In genomic region chr20:33465536-33466302, GRCh38 we compare ENCODE assay signal across 1 cellular context.
TF ChIP-seq lines count a peak whose summit lies in the region.

No MANE protein-coding gene starts in this region.

TF ChIP-seq in K562, 482 proteins besides CTCF, POLR2A, EP300 and RAD21:
- TF ChIP-seq ZNF740 (CRISPR knock-in tag; IDR thresholded peaks at IDR 0.05): 0 out of 2 replicates have a peak, but pooled peaks have one; percentile 32
- no peak for TF ChIP-seq ZNF740 (tag; IDR thresholded peaks at IDR 0.05)
- no peak for TF ChIP-seq ZNF253 (CRISPR knock-in tag; conservative IDR thresholded peaks at IDR 0.05)
- TF ChIP-seq RAD51 (IDR thresholded peaks at IDR 0.05; ENCODE audit: borderline replicate concordance, low read depth): no peak
